Comparison of ENCODE assay signal across 33 cellular contexts in genomic region chr9:135492886-135493669, GRCh38. TPM values are rescaled to one million over a fixed set of nuclear protein-coding genes. Genes with fewer than 3 reads are reported as not detected.
"Had no signal": no experiment of that assay in that cellular context is flagged by ENCODE, and none has a peak within 500 bp of the region (broad histone marks: within the 10 kb centered on the region; RNA-seq: fewer than 3 reads in every experiment).

No MANE protein-coding gene starts in this region.

- H3K4me1 ChIP-seq: foreskin keratinocyte, left lung, suprapubic skin, tibial artery, upper lobe of right lung had no signal

- H3K27me3 ChIP-seq: brain microvascular endothelial cell, foreskin keratinocyte, heart right ventricle, left lung, suprapubic skin, tibial artery, upper lobe of right lung had no signal

- H3K27me3 Mint-ChIP-seq: activated B cell treated with CpG ODN at 0.5 μM for 24 hours; natural killer cell treated with Interleukin-12 subunit alpha and Interleukin-12 subunit beta and Interleukin-15 and Interleukin-18, amount 100 ng/mL, for 72 hours had no signal

- H3K27ac ChIP-seq: brain microvascular endothelial cell, foreskin keratinocyte, heart right ventricle, left lung, suprapubic skin, tibial artery, upper lobe of right lung had no signal

- H3K9me3 ChIP-seq: heart right ventricle, left lung, mucosa of descending colon, suprapubic skin, tibial artery, upper lobe of right lung had no signal

- H3K4me1 Mint-ChIP-seq: activated B cell treated with CpG ODN at 0.5 μM for 24 hours; activated CD8-positive, alpha-beta memory T cell treated with anti-CD3 and anti-CD28 coated beads, Interleukin-2, amount 10 ng/mL, durations not matched to agents 7 days and 5 days; activated naive CD8-positive, alpha-beta T cell treated with anti-CD3 and anti-CD28 coated beads, Interleukin-2, amount 10 ng/mL, durations not matched to agents 7 days and 5 days; endodermal cell; T-cell had no signal

- ATAC-seq: activated CD8-positive, alpha-beta memory T cell treated with anti-CD3 and anti-CD28 coated beads, Interleukin-2, amount 10 ng/mL, durations not matched to agents 7 days and 5 days; activated CD8-positive, alpha-beta T cell treated with anti-CD3 and anti-CD28 coated beads, Interleukin-2, amount 10 ng/mL, durations not matched to agents 7 days and 5 days; activated T-cell treated with anti-CD3 and anti-CD28 coated beads, Interleukin-2, amount 50 U/mL, for 72 hours; esophagus mucosa; foreskin keratinocyte; heart right ventricle; left lung; mucosa of descending colon; natural killer cell treated with Interleukin-12 subunit alpha and Interleukin-12 subunit beta and Interleukin-15 and Interleukin-18, amount 100 ng/mL, for 72 hours; sciatic nerve; T-cell; upper lobe of right lung had no signal

- H3K27ac Mint-ChIP-seq: activated B cell treated with CpG ODN at 0.5 μM for 24 hours; activated CD8-positive, alpha-beta memory T cell treated with anti-CD3 and anti-CD28 coated beads, Interleukin-2, amount 10 ng/mL, durations not matched to agents 7 days and 5 days; activated CD8-positive, alpha-beta T cell treated with anti-CD3 and anti-CD28 coated beads, Interleukin-2, amount 10 ng/mL, durations not matched to agents 7 days and 5 days; activated naive CD8-positive, alpha-beta T cell treated with anti-CD3 and anti-CD28 coated beads, Interleukin-2, amount 10 ng/mL, durations not matched to agents 7 days and 5 days; activated T-cell treated with anti-CD3 and anti-CD28 coated beads, Interleukin-2, amount 50 U/mL, for 72 hours; dendritic cell treated with granulocyte-macrophage colony-stimulating factor and Interleukin-4, amounts not matched to agents 40 ng/mL and 50 ng/mL, for 4 days; endodermal cell; natural killer cell treated with Interleukin-12 subunit alpha and Interleukin-12 subunit beta and Interleukin-15 and Interleukin-18, amount 100 ng/mL, for 72 hours; T-cell had no signal

- FAIRE-seq: astrocyte, small intestine had no signal

- DNase-seq: activated B cell treated with CpG ODN at 0.5 μM for 24 hours; activated CD4-positive, alpha-beta T cell treated with anti-CD3 and anti-CD28 coated beads, Interleukin-2, amount 50 U/mL, for 1 hour; activated CD8-positive, alpha-beta memory T cell treated with anti-CD3 and anti-CD28 coated beads, Interleukin-2, amount 10 ng/mL, durations not matched to agents 7 days and 5 days; activated CD8-positive, alpha-beta T cell treated with anti-CD3 and anti-CD28 coated beads, Interleukin-2, amount 10 ng/mL, durations not matched to agents 7 days and 5 days; activated naive CD4-positive, alpha-beta T cell treated with Interleukin-2 at 50 U/mL for 16 hours; activated naive CD8-positive, alpha-beta T cell treated with anti-CD3 and anti-CD28 coated beads, Interleukin-2, amount 10 ng/mL, durations not matched to agents 7 days and 5 days; activated T-cell treated with anti-CD3 and anti-CD28 coated beads, Interleukin-2, amount 50 U/mL, for 72 hours; brain microvascular endothelial cell; endodermal cell; foreskin keratinocyte; heart right ventricle; kidney glomerular epithelial cell; small intestine; stimulated activated CD4-positive, alpha-beta T cell treated with anti-CD3 and anti-CD28 coated beads, Interleukin-2, amount 100 ng/mL, for 24 hours; stimulated activated naive CD4-positive, alpha-beta T cell; T-cell; upper lobe of right lung had no signal

- H3K36me3 Mint-ChIP-seq: activated CD8-positive, alpha-beta memory T cell treated with anti-CD3 and anti-CD28 coated beads, Interleukin-2, amount 10 ng/mL, durations not matched to agents 7 days and 5 days; activated naive CD8-positive, alpha-beta T cell treated with anti-CD3 and anti-CD28 coated beads, Interleukin-2, amount 10 ng/mL, durations not matched to agents 7 days and 5 days; natural killer cell treated with Interleukin-12 subunit alpha and Interleukin-12 subunit beta and Interleukin-15 and Interleukin-18, amount 100 ng/mL, for 72 hours; T-cell had no signal

- H3K9me3 Mint-ChIP-seq: activated B cell treated with CpG ODN at 0.5 μM for 24 hours; activated naive CD8-positive, alpha-beta T cell treated with anti-CD3 and anti-CD28 coated beads, Interleukin-2, amount 10 ng/mL, durations not matched to agents 7 days and 5 days; activated T-cell treated with anti-CD3 and anti-CD28 coated beads, Interleukin-2, amount 50 U/mL, for 72 hours; dendritic cell treated with granulocyte-macrophage colony-stimulating factor and Interleukin-4, amounts not matched to agents 40 ng/mL and 50 ng/mL, for 4 days; endodermal cell; natural killer cell treated with Interleukin-12 subunit alpha and Interleukin-12 subunit beta and Interleukin-15 and Interleukin-18, amount 100 ng/mL, for 72 hours; T-cell had no signal

- H3K4me3 ChIP-seq: heart right ventricle, left lung, mucosa of descending colon, suprapubic skin, tibial artery, upper lobe of right lung had no signal

- H3K36me3 ChIP-seq: brain microvascular endothelial cell had no signal

- H3K4me3 Mint-ChIP-seq: activated B cell treated with CpG ODN at 0.5 μM for 24 hours; activated CD8-positive, alpha-beta memory T cell treated with anti-CD3 and anti-CD28 coated beads, Interleukin-2, amount 10 ng/mL, durations not matched to agents 7 days and 5 days; activated CD8-positive, alpha-beta T cell treated with anti-CD3 and anti-CD28 coated beads, Interleukin-2, amount 10 ng/mL, durations not matched to agents 7 days and 5 days; activated naive CD8-positive, alpha-beta T cell treated with anti-CD3 and anti-CD28 coated beads, Interleukin-2, amount 10 ng/mL, durations not matched to agents 7 days and 5 days; activated T-cell treated with anti-CD3 and anti-CD28 coated beads, Interleukin-2, amount 50 U/mL, for 72 hours; dendritic cell treated with granulocyte-macrophage colony-stimulating factor and Interleukin-4, amounts not matched to agents 40 ng/mL and 50 ng/mL, for 4 days; endodermal cell; natural killer cell treated with Interleukin-12 subunit alpha and Interleukin-12 subunit beta and Interleukin-15 and Interleukin-18, amount 100 ng/mL, for 72 hours; T-cell had no signal

RNA-seq across cellular contexts. Expression of gene PPP1R26, which starts 13.5 kb away (rescaled TPM):
- total RNA-seq: activated CD8-positive, alpha-beta T cell treated with anti-CD3 and anti-CD28 coated beads, Interleukin-2, amount 10 ng/mL, durations not matched to agents 7 days and 5 days had no signal

RNA-seq across cellular contexts. Expression of gene LCN1, which starts 28.2 kb away (rescaled TPM):
- total RNA-seq: activated B cell treated with CpG ODN at 0.5 μM for 24 hours; activated CD8-positive, alpha-beta memory T cell treated with anti-CD3 and anti-CD28 coated beads, Interleukin-2, amount 10 ng/mL, durations not matched to agents 7 days and 5 days; activated CD8-positive, alpha-beta T cell treated with anti-CD3 and anti-CD28 coated beads, Interleukin-2, amount 10 ng/mL, durations not matched to agents 7 days and 5 days; activated naive CD8-positive, alpha-beta T cell treated with anti-CD3 and anti-CD28 coated beads, Interleukin-2, amount 10 ng/mL, durations not matched to agents 7 days and 5 days; activated T-cell treated with anti-CD3 and anti-CD28 coated beads, Interleukin-2, amount 50 U/mL, for 72 hours; astrocyte; cardiac septum; endodermal cell; esophagus mucosa; foreskin keratinocyte; left lung; lung microvascular endothelial cell; mucosa of descending colon; myocyte; natural killer cell treated with Interleukin-12 subunit alpha and Interleukin-12 subunit beta and Interleukin-15 and Interleukin-18, amount 100 ng/mL, for 72 hours; omental fat pad; renal cortical epithelial cell; sciatic nerve; suprapubic skin; T-cell; T-helper 2 cell treated with Interferon-gamma antibody and Interleukin-4, amounts not matched to agents 100 ng/mL and 5 ng/mL, for 36 hours; upper lobe of right lung had no signal
- polyA plus RNA-seq: foreskin keratinocyte, small intestine had no signal

RNA-seq across cellular contexts. Expression of gene OBP2A, which starts 52.8 kb away (rescaled TPM):
- total RNA-seq: activated B cell treated with CpG ODN at 0.5 μM for 24 hours; activated CD8-positive, alpha-beta memory T cell treated with anti-CD3 and anti-CD28 coated beads, Interleukin-2, amount 10 ng/mL, durations not matched to agents 7 days and 5 days; activated CD8-positive, alpha-beta T cell treated with anti-CD3 and anti-CD28 coated beads, Interleukin-2, amount 10 ng/mL, durations not matched to agents 7 days and 5 days; activated naive CD8-positive, alpha-beta T cell treated with anti-CD3 and anti-CD28 coated beads, Interleukin-2, amount 10 ng/mL, durations not matched to agents 7 days and 5 days; activated T-cell treated with anti-CD3 and anti-CD28 coated beads, Interleukin-2, amount 50 U/mL, for 72 hours; astrocyte; cardiac septum; endodermal cell; esophagus mucosa; foreskin keratinocyte; heart right ventricle; left lung; lung microvascular endothelial cell; mesenteric fat pad; mucosa of descending colon; myocyte; natural killer cell treated with Interleukin-12 subunit alpha and Interleukin-12 subunit beta and Interleukin-15 and Interleukin-18, amount 100 ng/mL, for 72 hours; omental fat pad; renal cortical epithelial cell; sciatic nerve; T-cell; T-helper 2 cell treated with Interferon-gamma antibody and Interleukin-4, amounts not matched to agents 100 ng/mL and 5 ng/mL, for 36 hours; upper lobe of right lung had no signal
- polyA plus RNA-seq: foreskin keratinocyte, heart right ventricle, small intestine had no signal
